Comparison of ENCODE assay signal across 21 cellular contexts in the genomic region with DNA sequence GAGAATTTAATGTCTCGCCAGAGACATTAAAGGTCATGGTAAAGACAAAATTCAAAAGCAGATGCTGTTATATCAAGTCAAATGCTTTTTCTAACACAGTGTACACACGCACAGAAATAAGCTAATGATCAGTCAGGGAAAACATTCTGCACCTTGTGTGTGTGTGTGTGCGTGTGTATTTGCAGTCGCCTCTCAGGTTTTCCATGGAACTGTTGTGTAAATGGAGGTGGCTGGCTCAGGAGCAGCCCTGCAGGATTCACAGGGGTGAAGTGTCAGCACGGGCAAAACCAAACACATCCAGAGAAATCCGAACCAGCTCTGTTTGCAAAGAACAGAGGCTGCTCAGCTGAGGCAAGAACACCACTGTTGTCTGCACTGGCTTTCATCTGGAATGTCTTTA.
DNase-seq lines count a peak whose midpoint lies in the region; ATAC-seq, FAIRE-seq and TF ChIP-seq lines count a peak whose summit lies in the region.
"Had no signal": no experiment of that assay in that cellular context is flagged by ENCODE, and none has a peak within 500 bp of the region (broad histone marks: within the 10 kb centered on the region; RNA-seq: fewer than 3 reads in every experiment).

No MANE protein-coding gene starts in this region.

- no peak overlapping the region for H3K4me3 ChIP-seq in A549
- no peak overlapping the region for H3K4me3 ChIP-seq in neuronal stem cell (ENCODE audit: low read length in 2 of 2)

- peaks cover 6 to 13% (median 7%) of the 10 kb centered on the region in 5 experiments for H3K9me3 Mint-ChIP-seq in brain
- H3K9me3 Mint-ChIP-seq: T-cell had no signal

- TF ChIP-seq EP300 in A549 (IDR thresholded peaks at IDR 0.05), result no peak

- CTCF ChIA-PET in A549 (lab: Yijun Ruan, JAX), result interaction anchor here (1.1 to 2.5 kb wide), 3 partner anchors 14 to 63 kb away, joined by 4 to 12 read pairs (median 4); no protein-coding TSS in a partner anchor

- H3K79me1 ChIP-seq in neuronal stem cell (ENCODE audit: low read depth, low read length), result no peaks in the 10 kb centered on the region

- no peak overlapping the region for H3K18ac ChIP-seq in neuronal stem cell (ENCODE audit: low read length)

- H2BK15ac ChIP-seq in neuronal stem cell (ENCODE audit: low read length), result no peak overlapping the region

- no peak overlapping the region for H3K4ac ChIP-seq in neuronal stem cell (ENCODE audit: low read length)

- peaks cover 0 to 5% (median 0%) of the 10 kb centered on the region in 3 experiments for H3K27me3 ChIP-seq in neuronal stem cell (ENCODE audit: control insufficient read depth in 3 of 3, insufficient read depth in 3 of 3, low read depth in 1 of 3, low read length in 3 of 3)
- H3K27me3 ChIP-seq: BE2C had no signal

- TF ChIP-seq CTCF in A549 (IDR thresholded peaks at IDR 0.05), result no peak
- TF ChIP-seq CTCF in brain (conservative IDR thresholded peaks at IDR 0.05), result no peak

- no peak overlapping the region for H3K14ac ChIP-seq in neuronal stem cell (ENCODE audit: low read length)

- H2BK5ac ChIP-seq in neuronal stem cell (ENCODE audit: low read length), result no peak overlapping the region

- no peak overlapping the region for H2AK5ac ChIP-seq in neuronal stem cell (ENCODE audit: low read depth, low read length)

- H3K9ac ChIP-seq in neuronal stem cell (ENCODE audit: low read depth, low read length, poor library complexity), result no peak overlapping the region
- H3K9ac ChIP-seq: SK-N-SH had no signal

- H3K27me3 Mint-ChIP-seq in brain, result peaks cover 4% of the 10 kb centered on the region
- H3K27me3 Mint-ChIP-seq: CD4-positive, CD25-positive, alpha-beta regulatory T cell; T-cell had no signal

- H3K27ac ChIP-seq in A549 (peak overlapping the region; percentile 35 to 95; a peak in 2 of 6 replicates), neuronal stem cell (replicated peaks; ENCODE audit: low read length) (no peak overlapping the region)
- H3K27ac ChIP-seq: 22Rv1 had no signal

- H2BK12ac ChIP-seq in neuronal stem cell (ENCODE audit: low read length), result no peak overlapping the region

- POLR2A ChIA-PET in A549 (lab: Yijun Ruan, JAX), result no interaction called here

- no peak overlapping the region for H4K8ac ChIP-seq in neuronal stem cell (ENCODE audit: low read depth, low read length)

- H3K27ac Mint-ChIP-seq in brain, result peak overlapping the region in 3 of 5 experiments; percentile 14 to 73 (median 59)

- H3K4me1 Mint-ChIP-seq in brain, result peaks cover 14% of the 10 kb centered on the region

- H3K4me1 ChIP-seq in A549, result peaks cover 30% of the 10 kb centered on the region
- peaks cover 3 to 12% of the 10 kb centered on the region in 2 donors for H3K4me1 ChIP-seq in neuronal stem cell (ENCODE audit: control insufficient read depth in 2 of 2, insufficient read depth in 1 of 2, low read depth in 1 of 2, low read length in 2 of 2)
- H3K4me1 ChIP-seq: BE2C had no signal

- no peak for FAIRE-seq in A549 (lab: Jason Lieb, UNC)

- H3K9me3 ChIP-seq in A549 (0 out of 3 replicates have a peak, but pooled peaks cover 3% of the 10 kb centered on the region), neuronal stem cell (replicated peaks in 1 of 2; ENCODE audit: control insufficient read depth in 2 of 2, insufficient read depth in 1 of 2, low read depth in 1 of 2, low read length in 2 of 2) (peaks cover 5 to 9% of the 10 kb centered on the region in 2 donors)
- H3K9me3 ChIP-seq: SK-N-SH had no signal

- ATAC-seq in A549, result no peak
- ATAC-seq: T-cell had no signal

- no peak overlapping the region for H2AFZ ChIP-seq in neuronal stem cell (ENCODE audit: low read length)

- no peak overlapping the region for H4K91ac ChIP-seq in neuronal stem cell (ENCODE audit: low read depth, low read length, poor library complexity)

- no peak for TF ChIP-seq POLR2A in A549 (IDR thresholded peaks at IDR 0.05; ENCODE audit: low read length)

- no peak overlapping the region for H2BK120ac ChIP-seq in neuronal stem cell (ENCODE audit: low read depth, low read length)

- H3K23ac ChIP-seq in neuronal stem cell (ENCODE audit: low read depth, low read length, poor library complexity), result no peak overlapping the region

- H3K36me3 Mint-ChIP-seq in brain, result no peaks in the 10 kb centered on the region
- H3K36me3 Mint-ChIP-seq: CD4-positive, CD25-positive, alpha-beta regulatory T cell; T-cell had no signal

- H3K4me3 Mint-ChIP-seq in brain, result no peak overlapping the region
- H3K4me3 Mint-ChIP-seq: CD4-positive, CD25-positive, alpha-beta regulatory T cell; T-cell had no signal

- TF ChIP-seq RAD21 in A549 (conservative IDR thresholded peaks at IDR 0.05 in 1 of 2, IDR thresholded peaks at IDR 0.05 in 1 of 2), result no peak

- no peak overlapping the region for H3K4me2 ChIP-seq in A549
- H3K4me2 ChIP-seq in neuronal stem cell (ENCODE audit: insufficient read depth, low read length, poor library complexity, severe bottlenecking), result no peak overlapping the region
- H3K4me2 ChIP-seq: SK-N-SH had no signal

- no peaks in the 10 kb centered on the region for H3K36me3 ChIP-seq in neuronal stem cell (replicated peaks in 1 of 2; ENCODE audit: control insufficient read depth in 2 of 2, insufficient read depth in 2 of 2, low read length in 2 of 2)
- H3K36me3 ChIP-seq: BE2C had no signal

- DNase-seq in DMS53 (lab: John Stamatoyannopoulos, UW) (peak; percentile 45), DMS53 treated with DMSO at 0.1 percent for 48 hours (lab: John Stamatoyannopoulos, UW; ENCODE audit: unreplicated experiment) (no peak), A549 (ENCODE audit: low read depth in 1 of 2, low spot score in 1 of 2) (no peak), NCI-H2171 (lab: John Stamatoyannopoulos, UW) (peak; percentile 20), neuronal stem cell (ENCODE audit: low spot score) (no peak), T-helper 2 cell (no peak), DMS 273 (lab: John Stamatoyannopoulos, UW; ENCODE audit: unreplicated experiment) (no peak)
- DNase-seq: BE2C; Calu3; CD4-positive, CD25-positive, alpha-beta regulatory T cell; DMS79; KG1; MV-4-11; NCI-H187; NCI-H2227 treated with DMSO at 0.1 percent for 48 hours; NCI-H526 treated with DMSO at 0.1 percent for 48 hours; SHP77 treated with DMSO at 0.1 percent for 48 hours; SK-N-SH had no signal

- WGBS in A549 (ENCODE audit: missing lambda C conversion rate), result 76% methylated on average over 6 of the region's 6 CpGs
- no CpG with 5 or more reads among the region's 6 CpGs for WGBS in neuronal stem cell (ENCODE audit: extremely low coverage in 2 of 2, insufficient read length in 2 of 2, insufficient replicate concordance in 1 of 2), 2 donors

TF ChIP-seq in A549, 52 proteins besides CTCF, POLR2A, EP300 and RAD21:
- no peak for TF ChIP-seq FOXS1 (CRISPR knock-in tag; IDR thresholded peaks at IDR 0.05)
- TF ChIP-seq MAZ (IDR thresholded peaks at IDR 0.05; ENCODE audit: borderline replicate concordance, low read depth, low read length), result no peak
- TF ChIP-seq ZC3H11A (IDR thresholded peaks at IDR 0.05), result no peak
- TF ChIP-seq HOXA7 (CRISPR knock-in tag; IDR thresholded peaks at IDR 0.05), result no peak
- no peak for TF ChIP-seq SREBF2 (IDR thresholded peaks at IDR 0.05)
- TF ChIP-seq, protein P1, sequence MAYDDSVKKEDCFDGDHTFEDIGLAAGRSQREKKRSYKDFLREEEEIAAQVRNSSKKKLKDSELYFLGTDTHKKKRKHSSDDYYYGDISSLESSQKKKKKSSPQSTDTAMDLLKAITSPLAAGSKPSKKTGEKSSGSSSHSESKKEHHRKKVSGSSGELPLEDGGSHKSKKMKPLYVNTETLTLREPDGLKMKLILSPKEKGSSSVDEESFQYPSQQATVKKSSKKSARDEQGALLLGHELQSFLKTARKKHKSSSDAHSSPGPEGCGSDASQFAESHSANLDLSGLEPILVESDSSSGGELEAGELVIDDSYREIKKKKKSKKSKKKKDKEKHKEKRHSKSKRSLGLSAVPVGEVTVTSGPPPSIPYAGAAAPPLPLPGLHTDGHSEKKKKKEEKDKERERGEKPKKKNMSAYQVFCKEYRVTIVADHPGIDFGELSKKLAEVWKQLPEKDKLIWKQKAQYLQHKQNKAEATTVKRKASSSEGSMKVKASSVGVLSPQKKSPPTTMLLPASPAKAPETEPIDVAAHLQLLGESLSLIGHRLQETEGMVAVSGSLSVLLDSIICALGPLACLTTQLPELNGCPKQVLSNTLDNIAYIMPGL (CRISPR knock-in tag; IDR thresholded peaks at IDR 0.05; ENCODE audit: borderline replicate concordance), result no peak
- no peak for TF ChIP-seq JUN (IDR thresholded peaks at IDR 0.05)
- TF ChIP-seq TFCP2L1 (CRISPR knock-in tag; IDR thresholded peaks at IDR 0.05), result no peak
- no peak for TF ChIP-seq RCOR1 (IDR thresholded peaks at IDR 0.05; ENCODE audit: low read depth, low read length)
- TF ChIP-seq ZFP36 (IDR thresholded peaks at IDR 0.05; ENCODE audit: borderline replicate concordance, partially characterized antibody), result no peak
- TF ChIP-seq KDM1A (IDR thresholded peaks at IDR 0.05; ENCODE audit: low read depth), result no peak
- no peak for TF ChIP-seq RNF2 (IDR thresholded peaks at IDR 0.05; ENCODE audit: borderline replicate concordance, low read depth)
- no peak for TF ChIP-seq ZSCAN20 (CRISPR knock-in tag; IDR thresholded peaks at IDR 0.05)
- TF ChIP-seq RFX5 (IDR thresholded peaks at IDR 0.05), result no peak

Comparison
In these comparisons a context has a peak if more than half of its experiments do, and no peak if none do; other contexts are left out.
1. DNase-seq: peak in DMS53 (single experiment) and NCI-H2171 (single experiment); none in DMS53 treated with DMSO at 0.1 percent for 48 hours (single experiment), A549 (0 of 2), neuronal stem cell (single experiment), T-helper 2 cell (0 of 5) and DMS 273 (single experiment).